ENCODE assay signal across 8 cellular contexts in the genomic region with DNA sequence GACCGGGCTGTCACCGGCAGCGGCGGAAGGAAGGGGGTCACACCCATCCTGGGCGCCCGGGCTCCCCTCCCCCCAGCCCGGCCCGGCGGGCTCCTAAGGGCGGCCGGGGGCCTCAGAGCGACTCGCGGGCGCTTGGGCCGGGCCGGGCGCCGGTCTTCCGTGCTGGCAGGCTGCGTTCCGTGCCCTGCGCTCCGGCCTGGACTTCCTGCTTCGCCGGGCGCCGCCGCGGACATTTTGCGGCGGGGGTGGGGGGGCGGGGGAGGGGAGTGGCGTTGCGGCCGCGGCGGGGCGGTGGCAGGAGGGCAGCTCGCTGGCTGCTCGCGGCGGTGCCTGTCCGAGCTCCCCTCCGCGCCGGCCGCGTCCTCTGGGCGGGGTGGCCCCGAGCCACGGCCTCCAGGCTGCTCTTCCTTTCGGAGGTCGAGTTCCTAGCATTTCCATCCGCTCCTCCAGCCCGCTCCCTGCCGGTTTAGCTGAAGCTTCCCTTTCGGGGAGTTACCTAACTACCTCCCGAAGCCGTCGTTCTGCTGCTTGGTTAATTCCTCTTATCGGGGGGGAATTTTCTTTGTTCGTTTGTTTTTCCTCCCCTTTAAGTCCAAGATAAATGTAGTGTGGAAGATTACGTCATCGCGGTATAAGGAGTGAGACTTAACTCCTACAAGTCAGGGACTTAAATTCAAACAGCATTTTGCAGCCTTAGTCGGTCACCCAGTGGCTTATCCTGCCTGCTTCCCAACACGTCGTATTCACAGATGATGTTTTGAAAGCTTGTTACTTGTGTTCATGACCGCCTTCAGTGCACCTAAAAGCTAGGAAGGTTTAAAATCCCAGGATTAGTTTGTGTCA. TPM values are rescaled to one million over a fixed set of nuclear protein-coding genes. Genes with fewer than 3 reads are reported as not detected.
DNase-seq lines count a peak whose midpoint lies in the region; ATAC-seq and TF ChIP-seq lines count a peak whose summit lies in the region.

No MANE protein-coding gene starts in this region.

- no peaks in the 10 kb centered on the region for H3K27me3 Mint-ChIP-seq in activated naive CD8-positive, alpha-beta T cell treated with anti-CD3 and anti-CD28 coated beads, Interleukin-2, amount 10 ng/mL, durations not matched to agents 7 days and 5 days

- in situ Hi-C loops in Caki2 (cut with HindIII; ENCODE audit: low pct_unique_long_range_greater_than_20kb, low sequenced_read_pairs): loop anchor here (5.0 kb wide), 1 partner anchor 39 kb away; no protein-coding TSS in a partner anchor

- DNase-seq in Caki2 (ENCODE audit: low read depth) (peak; percentile 72), SK-N-DZ (ENCODE audit: low spot score) (peak; percentile 33), Right ventricle myocardium superior (peak; percentile 77), osteoblast (ENCODE audit: insufficient read length, low spot score, missing footprints) (peak; percentile 89), vagina (ENCODE audit: extremely low spot score in 2 of 2) (no peak)
- DNase-seq in activated naive CD8-positive, alpha-beta T cell treated with anti-CD3 and anti-CD28 coated beads, Interleukin-2, amount 10 ng/mL, durations not matched to agents 7 days and 5 days: peak; percentile 77

- peaks cover 54% of the 10 kb centered on the region for H3K79me2 ChIP-seq in osteoblast (ENCODE audit: insufficient read depth, low read length)

- intact Hi-C loops in Right ventricle myocardium superior (cut with DNase I) (no loop called here), vagina (cut with DNase I) (no loop called here)

- peak overlapping the region; percentile 99 for H3K4me3 Mint-ChIP-seq in activated naive CD8-positive, alpha-beta T cell treated with anti-CD3 and anti-CD28 coated beads, Interleukin-2, amount 10 ng/mL, durations not matched to agents 7 days and 5 days

- H3K9me3 ChIP-seq in HUES6 (ENCODE audit: control insufficient read depth, insufficient read depth, low read depth, low read length) (no peaks in the 10 kb centered on the region), osteoblast (ENCODE audit: low read depth, low read length) (no peaks in the 10 kb centered on the region), vagina (no peaks in the 10 kb centered on the region)

- H3K4me1 ChIP-seq in HUES6 (ENCODE audit: control insufficient read depth, insufficient read depth, low read length): no peaks in the 10 kb centered on the region
- peaks cover 29% of the 10 kb centered on the region for H3K4me1 ChIP-seq in osteoblast (ENCODE audit: insufficient read depth, low read length)
- H3K4me1 ChIP-seq in vagina: peaks cover 45% of the 10 kb centered on the region

- peaks cover 20% of the 10 kb centered on the region; the same call in 1 of the 2 replicates for H3K36me3 ChIP-seq in HUES6 (ENCODE audit: control insufficient read depth, insufficient read depth, low read length)
- H3K36me3 ChIP-seq in osteoblast (ENCODE audit: insufficient read depth, low read length): peaks cover 12% of the 10 kb centered on the region
- H3K36me3 ChIP-seq in vagina: no peaks in the 10 kb centered on the region

- H3K9ac ChIP-seq in HUES6 (ENCODE audit: low read length): peak overlapping the region; percentile 98

- H3K9me3 Mint-ChIP-seq in activated naive CD8-positive, alpha-beta T cell treated with anti-CD3 and anti-CD28 coated beads, Interleukin-2, amount 10 ng/mL, durations not matched to agents 7 days and 5 days: no peaks in the 10 kb centered on the region

- ATAC-seq in GM21447 (IDR thresholded peaks at IDR 0.05; ENCODE audit: unreplicated experiment): peak; percentile 40
- ATAC-seq in activated naive CD8-positive, alpha-beta T cell treated with anti-CD3 and anti-CD28 coated beads, Interleukin-2, amount 10 ng/mL, durations not matched to agents 7 days and 5 days (ENCODE audit: low read depth): peak; percentile 57
- ATAC-seq in Right ventricle myocardium superior (ENCODE audit: poor library complexity): peak; percentile 79

- H3K4me3 ChIP-seq in HUES6 (ENCODE audit: low read depth, low read length) (peak overlapping the region; percentile 99), osteoblast (ENCODE audit: insufficient read depth, low read length) (peak overlapping the region; percentile 98), vagina (peak overlapping the region; percentile 71 to 98)

- peak overlapping the region; percentile 95 for H3K27ac ChIP-seq in HUES6 (ENCODE audit: low read depth, low read length)
- H3K27ac ChIP-seq in osteoblast (ENCODE audit: low read depth, low read length): peak overlapping the region; percentile 92
- H3K27ac ChIP-seq in vagina: peak overlapping the region; percentile 99

- peaks cover 45% of the 10 kb centered on the region for H3K4me1 Mint-ChIP-seq in activated naive CD8-positive, alpha-beta T cell treated with anti-CD3 and anti-CD28 coated beads, Interleukin-2, amount 10 ng/mL, durations not matched to agents 7 days and 5 days

- peak overlapping the region; percentile 97 for H3K27ac Mint-ChIP-seq in activated naive CD8-positive, alpha-beta T cell treated with anti-CD3 and anti-CD28 coated beads, Interleukin-2, amount 10 ng/mL, durations not matched to agents 7 days and 5 days

- no peaks in the 10 kb centered on the region for H3K27me3 ChIP-seq in HUES6 (ENCODE audit: control insufficient read depth, insufficient read depth, low read length)
- H3K27me3 ChIP-seq in osteoblast (ENCODE audit: insufficient read depth, low read length): no peaks in the 10 kb centered on the region
- no peaks in the 10 kb centered on the region for H3K27me3 ChIP-seq in vagina

- peak overlapping the region; percentile 83 for H3K4me2 ChIP-seq in osteoblast (ENCODE audit: insufficient read depth, low read length)

- TF ChIP-seq CTCF in osteoblast (IDR thresholded peaks at IDR 0.05; ENCODE audit: extremely low read depth, low read depth, low read length): no peak
- TF ChIP-seq CTCF in vagina (IDR thresholded peaks at IDR 0.05): no peak

- H3K36me3 Mint-ChIP-seq in activated naive CD8-positive, alpha-beta T cell treated with anti-CD3 and anti-CD28 coated beads, Interleukin-2, amount 10 ng/mL, durations not matched to agents 7 days and 5 days: peaks cover 32% of the 10 kb centered on the region

- H2AFZ ChIP-seq in osteoblast (ENCODE audit: low read length): peak overlapping the region; percentile 49

- no peak for TF ChIP-seq POLR2A in vagina (IDR thresholded peaks at IDR 0.05)

- POLR2A ChIA-PET in activated naive CD8-positive, alpha-beta T cell treated with anti-CD3 and anti-CD28 coated beads, Interleukin-2, amount 10 ng/mL, durations not matched to agents 7 days and 5 days (lab: Charles Lee): interaction anchor here (0.5 to 8.7 kb wide), 15 partner anchors 13 to 708 kb away, joined by 3 to 229 read pairs (median 5); no protein-coding TSS in a partner anchor

- H4K20me1 ChIP-seq in osteoblast (ENCODE audit: insufficient read depth, low read length): peaks cover 48% of the 10 kb centered on the region

RNA-seq across cellular contexts. Expression of a gene that starts 0.7 kb away (rescaled TPM):
- 318 and 331 TPM in 2 replicates for total RNA-seq in Caki2 (2014; rRNA removed; shearing (Covaris generic); ENCODE audit: low replicate concordance)
- 143 and 173 TPM in 2 replicates for polyA plus RNA-seq in SK-N-DZ (2014; cell fraction: cytosol; rRNA removed)
- polyA plus RNA-seq in SK-N-DZ (2014; cell fraction: nucleus; rRNA removed): 55.2 and 70.2 TPM in 2 replicates
- 100 to 1,000 TPM; 283 to 303 TPM for total RNA-seq in activated naive CD8-positive, alpha-beta T cell treated with anti-CD3 and anti-CD28 coated beads, Interleukin-2, amount 10 ng/mL, durations not matched to agents 7 days and 5 days
- total RNA-seq in Right ventricle myocardium superior: 137 TPM
- total RNA-seq in osteoblast: 432 and 433 TPM in 2 replicates
- 141 TPM for total RNA-seq in vagina

RNA-seq across cellular contexts. Expression of a gene that starts 51.8 kb away (rescaled TPM):
- total RNA-seq in Caki2 (2014; rRNA removed; shearing (Covaris generic); ENCODE audit: low replicate concordance): not detected in 2 replicates
- not detected in 2 replicates for polyA plus RNA-seq in SK-N-DZ (2014; cell fraction: cytosol; rRNA removed)
- polyA plus RNA-seq in SK-N-DZ (2014; cell fraction: nucleus; rRNA removed): not detected in 2 replicates
- total RNA-seq in activated naive CD8-positive, alpha-beta T cell treated with anti-CD3 and anti-CD28 coated beads, Interleukin-2, amount 10 ng/mL, durations not matched to agents 7 days and 5 days: not detected
- not detected for total RNA-seq in Right ventricle myocardium superior
- total RNA-seq in osteoblast: not detected in 2 replicates
- total RNA-seq in vagina: not detected

Comparison
In these comparisons a context has a peak if more than half of its experiments do, and no peak if none do; other contexts are left out.
1. DNase-seq: peak in Caki2 (single experiment), SK-N-DZ (single experiment), activated naive CD8-positive, alpha-beta T cell treated with anti-CD3 and anti-CD28 coated beads, Interleukin-2, amount 10 ng/mL, durations not matched to agents 7 days and 5 days (single experiment), Right ventricle myocardium superior (single experiment) and osteoblast (single experiment); none in vagina (0 of 2).
2. Peak in every context shown above with its lines, with median percentiles within 50 percentile points of each other: ATAC-seq, H3K27ac ChIP-seq and H3K4me3 ChIP-seq.